ENCODE assay signal across 8 cellular contexts in the genomic region with DNA sequence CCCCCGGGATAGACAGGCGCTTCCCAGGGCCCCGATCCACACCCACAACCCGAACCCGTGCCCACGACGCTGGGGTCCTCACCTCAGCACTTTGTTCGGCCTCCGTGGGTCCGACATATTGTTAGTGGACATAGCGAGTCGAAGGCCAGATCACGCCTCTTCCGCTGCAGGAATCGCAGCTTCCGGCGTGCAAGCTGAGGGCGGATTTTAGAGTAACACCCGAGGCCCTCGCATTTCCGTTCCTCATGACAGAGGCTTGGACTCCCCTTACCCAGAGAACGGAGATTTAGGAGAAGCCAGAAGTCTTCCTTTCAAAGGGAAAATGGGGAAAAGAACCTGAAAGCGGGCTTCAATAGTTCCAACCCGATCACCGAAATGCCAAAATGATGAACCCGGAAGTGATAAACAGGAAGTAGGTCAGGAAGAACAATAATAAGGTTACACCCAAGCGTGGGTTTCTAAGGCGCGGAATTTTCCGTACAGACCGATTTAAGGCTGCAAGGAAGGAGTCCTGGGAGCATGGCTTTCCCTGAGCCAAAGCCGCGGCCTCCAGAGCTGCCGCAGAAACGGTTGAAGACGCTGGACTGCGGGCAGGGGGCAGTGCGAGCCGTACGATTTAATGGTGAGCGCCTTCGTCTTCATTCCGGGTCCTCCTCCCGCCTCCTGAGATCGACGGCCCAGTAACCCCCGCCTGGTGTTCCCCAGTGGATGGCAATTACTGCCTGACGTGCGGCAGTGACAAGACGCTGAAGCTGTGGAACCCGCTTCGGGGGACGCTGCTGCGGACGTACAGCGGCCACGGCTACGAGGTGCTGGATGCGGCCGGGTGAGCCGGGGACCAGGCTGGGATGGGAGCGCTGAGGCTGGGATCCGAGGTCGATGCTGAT. TPM values are rescaled to one million over a fixed set of nuclear protein-coding genes. Genes with fewer than 3 reads are reported as not detected.
DNase-seq lines count a peak whose midpoint lies in the region; ATAC-seq and TF ChIP-seq lines count a peak whose summit lies in the region.

No MANE protein-coding gene starts in this region.

- peaks cover 6% of the 10 kb centered on the region for H3K4me1 Mint-ChIP-seq in activated T-helper 17 cell treated with anti-CD3 and anti-CD28 coated beads, Interleukin-2, amount 50 U/mL, for 72 hours
- peaks cover 54 to 65% of the 10 kb centered on the region in 2 donors for H3K4me1 Mint-ChIP-seq in natural killer cell

- peak overlapping the region; percentile 99 for H3K27ac Mint-ChIP-seq in activated T-helper 17 cell treated with anti-CD3 and anti-CD28 coated beads, Interleukin-2, amount 50 U/mL, for 72 hours
- peak overlapping the region; percentile 98 for H3K27ac Mint-ChIP-seq in natural killer cell

- peaks cover 96% of the 10 kb centered on the region for H3K36me3 Mint-ChIP-seq in activated T-helper 17 cell treated with anti-CD3 and anti-CD28 coated beads, Interleukin-2, amount 50 U/mL, for 72 hours (ENCODE audit: low read depth)
- no peaks in the 10 kb centered on the region for H3K36me3 Mint-ChIP-seq in natural killer cell

- TF ChIP-seq CTCF in fibroblast of pulmonary artery (IDR thresholded peaks at IDR 0.05; ENCODE audit: low read length, missing control alignments) (no peak), natural killer cell (IDR thresholded peaks at IDR 0.05) (no peak)

- intact Hi-C loops in natural killer cell (cut with micrococcal nuclease), result loop anchor here (1.0 to 10.0 kb wide), 4 partner anchors 12 to 125 kb away; a partner anchor contains a TSS

- no peaks in the 10 kb centered on the region for H3K9me3 Mint-ChIP-seq in activated T-helper 17 cell treated with anti-CD3 and anti-CD28 coated beads, Interleukin-2, amount 50 U/mL, for 72 hours
- H3K9me3 Mint-ChIP-seq in natural killer cell, result no peaks in the 10 kb centered on the region

- peak overlapping the region; percentile 96 for H3K4me3 ChIP-seq in fibroblast of pulmonary artery (replicated peaks; ENCODE audit: low read depth, low read length)

- peak; percentile 30 for ATAC-seq in activated T-helper 17 cell treated with anti-CD3 and anti-CD28 coated beads, Interleukin-2, amount 50 U/mL, for 72 hours (replicated peaks)
- ATAC-seq in natural killer cell (peak; percentile 40 to 67 (median 47)), GM21825 (IDR thresholded peaks at IDR 0.05; ENCODE audit: unreplicated experiment) (no peak)

- H3K27me3 Mint-ChIP-seq in activated T-helper 17 cell treated with anti-CD3 and anti-CD28 coated beads, Interleukin-2, amount 50 U/mL, for 72 hours, result no peaks in the 10 kb centered on the region
- H3K27me3 Mint-ChIP-seq in natural killer cell (ENCODE audit: low read depth in 2 of 2), result no peaks in the 10 kb centered on the region

- peak overlapping the region; percentile 92 for H3K4me3 Mint-ChIP-seq in activated T-helper 17 cell treated with anti-CD3 and anti-CD28 coated beads, Interleukin-2, amount 50 U/mL, for 72 hours
- H3K4me3 Mint-ChIP-seq in natural killer cell, result peak overlapping the region; percentile 97

- DNase-seq in GM04504 (ENCODE audit: low read depth) (peak; percentile 62), KG1 (lab: John Stamatoyannopoulos, UW) (peak; percentile 76), RPMI7951 (ENCODE audit: low read depth) (peak; percentile 82), fibroblast of pulmonary artery (ENCODE audit: low read depth) (peak; percentile 89), natural killer cell (peak; percentile 76)
- DNase-seq in stimulated activated naive CD4-positive, alpha-beta T cell treated with Interleukin-2 at 50 U/mL for 16 hours (lab: John Stamatoyannopoulos, UW), result peak; percentile 71

RNA-seq across cellular contexts. Expression of a gene that starts 2.9 kb away (rescaled TPM):
- total RNA-seq in RPMI7951 (2014; rRNA removed; shearing (Covaris generic)), result 10.2 and 14.6 TPM in 2 replicates
- total RNA-seq in activated T-helper 17 cell treated with anti-CD3 and anti-CD28 coated beads, Interleukin-2, amount 50 U/mL, for 72 hours, result 10 to 100 TPM; 17.7 to 30.4 TPM
- total RNA-seq in natural killer cell, result 10 to 100 TPM; 17.0 to 25.8 (median 25.1) TPM

RNA-seq across cellular contexts. Expression of a gene that starts 3.0 kb away (rescaled TPM):
- 22.6 and 25.2 TPM in 2 replicates for total RNA-seq in RPMI7951 (2014; rRNA removed; shearing (Covaris generic))
- 100 to 1,000 TPM; 199 to 247 TPM for total RNA-seq in activated T-helper 17 cell treated with anti-CD3 and anti-CD28 coated beads, Interleukin-2, amount 50 U/mL, for 72 hours
- 100 to 1,000 TPM; 107 to 118 (median 112) TPM for total RNA-seq in natural killer cell

RNA-seq across cellular contexts. Expression of a gene that starts 12.2 kb away (rescaled TPM):
- total RNA-seq in RPMI7951 (2014; rRNA removed; shearing (Covaris generic)), result 95.2 and 109 TPM in 2 replicates
- total RNA-seq in activated T-helper 17 cell treated with anti-CD3 and anti-CD28 coated beads, Interleukin-2, amount 50 U/mL, for 72 hours, result 100 to 1,000 TPM; 125 to 167 TPM
- 100 to 1,000 TPM; 143 to 193 (median 145) TPM for total RNA-seq in natural killer cell

RNA-seq across cellular contexts. Expression of a gene that starts 18.3 kb away (rescaled TPM):
- total RNA-seq in RPMI7951 (2014; rRNA removed; shearing (Covaris generic)), result not detected in 2 replicates
- not detected for total RNA-seq in activated T-helper 17 cell treated with anti-CD3 and anti-CD28 coated beads, Interleukin-2, amount 50 U/mL, for 72 hours
- not detected for total RNA-seq in natural killer cell

RNA-seq across cellular contexts. Expression of a gene that starts 26.9 kb away (rescaled TPM):
- total RNA-seq in RPMI7951 (2014; rRNA removed; shearing (Covaris generic)), result 21.6 and 24.4 TPM in 2 replicates
- 1 to 10 TPM; 4.7 to 9.9 TPM for total RNA-seq in activated T-helper 17 cell treated with anti-CD3 and anti-CD28 coated beads, Interleukin-2, amount 50 U/mL, for 72 hours
- 1 to 10 TPM; 2.2 to 3.2 (median 2.9) TPM for total RNA-seq in natural killer cell
